In the genomic region with DNA sequence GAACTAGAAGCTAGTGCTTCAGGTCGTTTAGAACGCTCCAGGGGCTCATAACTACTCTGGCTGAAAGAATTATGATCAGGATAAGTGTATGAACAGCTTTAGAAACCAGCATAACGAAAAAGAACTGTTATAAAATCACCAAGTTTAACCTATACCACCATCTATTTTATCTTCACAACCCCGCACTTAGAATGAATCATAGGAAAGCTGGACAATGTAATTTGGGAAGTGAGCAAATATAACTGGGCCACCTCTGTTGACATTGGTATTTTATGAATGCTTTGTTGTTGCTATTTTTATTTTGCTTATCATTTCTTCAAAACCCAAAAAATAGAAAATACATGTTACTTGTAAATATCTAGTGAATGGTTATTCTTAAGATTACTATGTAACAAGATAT, we compare ENCODE assay signal across 29 cellular contexts.
"Had no signal": no experiment of that assay in that cellular context is flagged by ENCODE, and none has a peak within 500 bp of the region (broad histone marks: within the 10 kb centered on the region; RNA-seq: fewer than 3 reads in every experiment).

No MANE protein-coding gene starts in this region.

- H3K4me3 Mint-ChIP-seq: naive B cell; naive thymus-derived CD8-positive, alpha-beta T cell; natural killer cell treated with Interleukin-12 subunit alpha and Interleukin-12 subunit beta and Interleukin-15 and Interleukin-18, amount 100 ng/mL, for 72 hours; nephron progenitor cell; neural crest cell; stimulated activated effector memory CD8-positive, alpha-beta T cell treated with anti-CD3 and anti-CD28 coated beads, Interleukin-12 subunit alpha, Interleukin-12 subunit beta, amount 100 ng/mL, for 72 hours; stimulated activated naive B cell treated with anti-CD40 and anti-IgM and Interleukin-4, amounts not matched to agents 10 μg/mL and 1 μg/mL and 100 μg/mL, for 72 hours; stimulated activated naive CD8-positive, alpha-beta T cell treated with anti-CD3 and anti-CD28 coated beads, Interleukin-15, Interleukin-2, amounts not matched to agents 100 ng/mL and 50 ng/mL, for 24 hours had no signal

- H3K27ac Mint-ChIP-seq: naive B cell; naive thymus-derived CD8-positive, alpha-beta T cell; natural killer cell treated with Interleukin-12 subunit alpha and Interleukin-12 subunit beta and Interleukin-15 and Interleukin-18, amount 100 ng/mL, for 72 hours; nephron progenitor cell; stimulated activated effector memory CD8-positive, alpha-beta T cell treated with anti-CD3 and anti-CD28 coated beads, Interleukin-12 subunit alpha, Interleukin-12 subunit beta, amount 100 ng/mL, for 72 hours; stimulated activated naive B cell treated with anti-CD40 and anti-IgM and Interleukin-4, amounts not matched to agents 10 μg/mL and 1 μg/mL and 100 μg/mL, for 72 hours; stimulated activated naive CD8-positive, alpha-beta T cell treated with anti-CD3 and anti-CD28 coated beads, Interleukin-15, Interleukin-2, amounts not matched to agents 100 ng/mL and 50 ng/mL, for 24 hours had no signal

- H3K27me3 ChIP-seq: neutrophil, pancreas, right lobe of liver, sigmoid colon, stomach, thyroid gland, tibial nerve, upper lobe of left lung, vagina had no signal

- H3K4me1 ChIP-seq: pancreas, prostate gland, right lobe of liver, sigmoid colon, stomach, thyroid gland, tibial nerve, upper lobe of left lung, vagina had no signal

- H3K9me3 ChIP-seq: neutrophil, pancreas, prostate gland, right lobe of liver, sigmoid colon, stomach, thoracic aorta, thyroid gland, tibial nerve, upper lobe of left lung, vagina had no signal

- FAIRE-seq: pancreas, urothelium cell line had no signal

- H3K27me3 Mint-ChIP-seq: naive B cell; naive thymus-derived CD8-positive, alpha-beta T cell; natural killer cell treated with Interleukin-12 subunit alpha and Interleukin-12 subunit beta and Interleukin-15 and Interleukin-18, amount 100 ng/mL, for 72 hours; stimulated activated naive B cell treated with anti-CD40 and anti-IgM and Interleukin-4, amounts not matched to agents 10 μg/mL and 1 μg/mL and 100 μg/mL, for 72 hours; stimulated activated naive CD8-positive, alpha-beta T cell treated with anti-CD3 and anti-CD28 coated beads, Interleukin-15, Interleukin-2, amounts not matched to agents 100 ng/mL and 50 ng/mL, for 24 hours had no signal

- H3K36me3 Mint-ChIP-seq: naive B cell; naive thymus-derived CD8-positive, alpha-beta T cell; natural killer cell treated with Interleukin-12 subunit alpha and Interleukin-12 subunit beta and Interleukin-15 and Interleukin-18, amount 100 ng/mL, for 72 hours; stimulated activated effector memory CD8-positive, alpha-beta T cell treated with anti-CD3 and anti-CD28 coated beads, Interleukin-12 subunit alpha, Interleukin-12 subunit beta, amount 100 ng/mL, for 72 hours; stimulated activated naive B cell treated with anti-CD40 and anti-IgM and Interleukin-4, amounts not matched to agents 10 μg/mL and 1 μg/mL and 100 μg/mL, for 72 hours had no signal

- H3K4me1 Mint-ChIP-seq: naive B cell; naive thymus-derived CD8-positive, alpha-beta T cell; nephron progenitor cell; stimulated activated effector memory CD8-positive, alpha-beta T cell treated with anti-CD3 and anti-CD28 coated beads, Interleukin-12 subunit alpha, Interleukin-12 subunit beta, amount 100 ng/mL, for 72 hours; stimulated activated naive B cell treated with anti-CD40 and anti-IgM and Interleukin-4, amounts not matched to agents 10 μg/mL and 1 μg/mL and 100 μg/mL, for 72 hours had no signal

- H3K27ac ChIP-seq: neutrophil, pancreas, prostate gland, right lobe of liver, sigmoid colon, skin epidermis, stomach, thoracic aorta, thyroid gland, tibial nerve, upper lobe of left lung, vagina had no signal

- H3K9me3 Mint-ChIP-seq: nephron progenitor cell, neural crest cell had no signal

- H3K4me3 ChIP-seq: pancreas, prostate gland, right lobe of liver, sigmoid colon, skin epidermis, stomach, thoracic aorta, thyroid gland, tibial nerve, upper lobe of left lung, vagina had no signal

- ATAC-seq: naive thymus-derived CD8-positive, alpha-beta T cell; natural killer cell treated with Interleukin-12 subunit alpha and Interleukin-12 subunit beta and Interleukin-15 and Interleukin-18, amount 100 ng/mL, for 72 hours; pancreas; right cardiac atrium; right lobe of liver; stimulated activated effector memory CD8-positive, alpha-beta T cell treated with anti-CD3 and anti-CD28 coated beads, Interleukin-12 subunit alpha, Interleukin-12 subunit beta, amount 100 ng/mL, for 72 hours; stimulated activated naive B cell treated with anti-CD40 and anti-IgM and Interleukin-4, amounts not matched to agents 10 μg/mL and 1 μg/mL and 100 μg/mL, for 72 hours had no signal

- DNase-seq: naive B cell; naive thymus-derived CD8-positive, alpha-beta T cell; nephron progenitor cell; nucleus accumbens; pancreas; right cardiac atrium; right lobe of liver; sigmoid colon; stimulated activated CD4-positive, alpha-beta T cell treated with anti-CD3 and anti-CD28 coated beads, Interleukin-15, amount 100 ng/mL, for 24 hours; stimulated activated CD4-positive, alpha-beta T cell treated with anti-CD3 and anti-CD28 coated beads, Interleukin-2, amount 100 ng/mL, for 24 hours; stimulated activated CD4-positive, alpha-beta T cell treated with anti-CD3 and anti-CD28 coated beads, Interleukin-2, amount 100 ng/mL, for 48 hours; stimulated activated CD4-positive, alpha-beta T cell treated with anti-CD3 and anti-CD28 coated beads, Interleukin-4, amount 100 ng/mL, for 24 hours; stimulated activated naive B cell treated with anti-CD40 and anti-IgM and Interleukin-4, amounts not matched to agents 10 μg/mL and 1 μg/mL and 100 μg/mL, for 72 hours; stimulated activated naive CD4-positive, alpha-beta T cell treated with Interleukin-2 at 50 U/mL for 16 hours; stomach; thyroid gland; trophoblast cell; upper lobe of left lung had no signal

- H3K36me3 ChIP-seq: neutrophil, pancreas, prostate gland, right lobe of liver, sigmoid colon, stomach, thoracic aorta, thyroid gland, tibial nerve, upper lobe of left lung, vagina had no signal
